ENCODE assay signal across 1 cellular context in the genomic region with DNA sequence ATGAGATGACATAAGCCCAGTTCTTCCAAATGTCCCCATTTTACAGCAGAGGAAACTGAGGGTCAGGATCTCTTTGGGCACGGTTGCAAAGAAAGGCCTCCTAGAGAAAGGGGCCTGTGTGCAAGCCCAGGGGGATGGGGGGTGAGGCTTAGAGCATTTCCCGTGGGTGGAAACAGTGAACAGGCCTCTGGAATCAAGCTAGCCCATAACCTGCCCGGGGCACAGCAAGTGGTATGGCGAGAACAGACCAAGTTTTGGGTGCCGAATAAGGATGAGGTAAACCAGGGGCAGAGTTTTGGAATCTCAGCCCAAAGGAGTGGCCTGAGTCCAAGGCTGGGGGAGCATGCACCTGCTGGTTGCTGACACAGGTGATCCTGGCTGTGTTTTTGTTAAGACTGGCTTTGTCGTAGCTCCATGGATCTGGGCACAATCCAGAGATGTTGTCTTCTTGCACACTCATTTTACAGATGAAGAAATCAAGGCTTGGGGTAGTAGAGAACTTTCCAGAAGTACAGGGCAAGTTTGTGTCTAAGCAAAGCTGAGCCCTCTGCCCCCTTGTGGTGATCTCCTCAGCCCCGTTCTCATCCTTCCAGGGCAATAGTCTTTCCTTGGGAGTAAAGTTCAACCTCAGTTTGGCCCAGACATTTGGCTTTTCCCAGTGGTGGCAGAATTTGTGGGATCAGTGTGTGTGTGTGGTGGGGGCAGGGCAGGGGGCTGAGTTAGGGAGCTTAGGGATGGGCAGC.
TF ChIP-seq lines count a peak whose summit lies in the region.

No MANE protein-coding gene starts in this region.

TF ChIP-seq in SK-N-SH treated with all-trans-retinoic acid at 6 μM for 48 hours, 23 proteins besides CTCF, POLR2A, EP300 and RAD21 (continued from another document):
- TF ChIP-seq, protein P1, sequence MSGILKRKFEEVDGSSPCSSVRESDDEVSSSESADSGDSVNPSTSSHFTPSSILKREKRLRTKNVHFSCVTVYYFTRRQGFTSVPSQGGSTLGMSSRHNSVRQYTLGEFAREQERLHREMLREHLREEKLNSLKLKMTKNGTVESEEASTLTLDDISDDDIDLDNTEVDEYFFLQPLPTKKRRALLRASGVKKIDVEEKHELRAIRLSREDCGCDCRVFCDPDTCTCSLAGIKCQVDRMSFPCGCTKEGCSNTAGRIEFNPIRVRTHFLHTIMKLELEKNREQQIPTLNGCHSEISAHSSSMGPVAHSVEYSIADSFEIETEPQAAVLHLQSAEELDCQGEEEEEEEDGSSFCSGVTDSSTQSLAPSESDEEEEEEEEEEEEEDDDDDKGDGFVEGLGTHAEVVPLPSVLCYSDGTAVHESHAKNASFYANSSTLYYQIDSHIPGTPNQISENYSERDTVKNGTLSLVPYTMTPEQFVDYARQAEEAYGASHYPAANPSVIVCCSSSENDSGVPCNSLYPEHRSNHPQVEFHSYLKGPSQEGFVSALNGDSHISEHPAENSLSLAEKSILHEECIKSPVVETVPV (CRISPR knock-in tag; IDR thresholded peaks at IDR 0.05): no peak
- TF ChIP-seq PPARA (CRISPR knock-in tag; IDR thresholded peaks at IDR 0.05; ENCODE audit: borderline replicate concordance) (no peak), TOX (CRISPR knock-in tag; IDR thresholded peaks at IDR 0.05; ENCODE audit: borderline replicate concordance) (no peak), ZNF565 (CRISPR knock-in tag; conservative IDR thresholded peaks at IDR 0.05; ENCODE audit: low read depth) (no peak)
